ENCODE assay signal across 8 cellular contexts in genomic region chr1:78617615-78618026, GRCh38. TPM values are rescaled to one million over a fixed set of nuclear protein-coding genes. Genes with fewer than 3 reads are reported as not detected.
DNase-seq lines count a peak whose midpoint lies in the region; ATAC-seq, FAIRE-seq and TF ChIP-seq lines count a peak whose summit lies in the region.

No MANE protein-coding gene starts in this region.

- H4K20me1 ChIP-seq in endothelial cell of umbilical vein (replicated peaks; ENCODE audit: control insufficient read depth, extremely low read depth, insufficient read depth, low read length), result no peaks in the 10 kb centered on the region

- no peak overlapping the region for H3K9ac ChIP-seq in endothelial cell of umbilical vein (replicated peaks; ENCODE audit: extremely low read depth, insufficient read depth, low read length)

- peak; percentile 81 for FAIRE-seq in endothelial cell of umbilical vein (lab: Jason Lieb, UNC)

- H3K4me1 ChIP-seq in endothelial cell of umbilical vein (ENCODE audit: control insufficient read depth, extremely low read depth, insufficient read depth, low read length), result peaks cover 18% of the 10 kb centered on the region

- H3K27me3 Mint-ChIP-seq in activated CD4-positive, alpha-beta memory T cell treated with anti-CD3 and anti-CD28 coated beads, Interleukin-2, amount 10 ng/mL, durations not matched to agents 7 days and 5 days, result peaks cover 18% of the 10 kb centered on the region

- no peak overlapping the region for H3K4me2 ChIP-seq in endothelial cell of umbilical vein (ENCODE audit: insufficient read depth, low read length)

- H3K9me3 Mint-ChIP-seq in activated CD4-positive, alpha-beta memory T cell treated with anti-CD3 and anti-CD28 coated beads, Interleukin-2, amount 10 ng/mL, durations not matched to agents 7 days and 5 days, result no peaks in the 10 kb centered on the region

- no peaks in the 10 kb centered on the region for H3K36me3 ChIP-seq in endothelial cell of umbilical vein (ENCODE audit: control insufficient read depth in 2 of 2, extremely low read depth in 1 of 2, insufficient read depth in 2 of 2, low read length in 2 of 2)

- peak overlapping the region; percentile 26 for H2AFZ ChIP-seq in endothelial cell of umbilical vein (ENCODE audit: low read depth, low read length)

- CTCF ChIA-PET in activated CD4-positive, alpha-beta memory T cell treated with anti-CD3 and anti-CD28 coated beads, Interleukin-2, amount 10 ng/mL, durations not matched to agents 7 days and 5 days (lab: Charles Lee), result interaction anchor here (0.6 to 1.7 kb wide), 19 partner anchors 9 to 736 kb away, joined by 3 to 21 read pairs (median 4); partner anchors contain the start of gene IFI44
- CTCF ChIA-PET in endothelial cell of umbilical vein (lab: Charles Lee), result interaction anchor here (0.6 to 2.4 kb wide), 36 partner anchors 9 to 913 kb away, joined by 3 to 107 read pairs (median 6); partner anchors contain the start of gene IFI44

- H3K27me3 ChIP-seq in endothelial cell of umbilical vein (ENCODE audit: control insufficient read depth in 2 of 2, insufficient read depth in 2 of 2, low read length in 2 of 2), result no peaks in the 10 kb centered on the region

- H3K4me3 Mint-ChIP-seq in activated CD4-positive, alpha-beta memory T cell treated with anti-CD3 and anti-CD28 coated beads, Interleukin-2, amount 10 ng/mL, durations not matched to agents 7 days and 5 days, result no peak overlapping the region

- H3K9me3 ChIP-seq in endothelial cell of umbilical vein (replicated peaks; ENCODE audit: control insufficient read depth, insufficient read depth, low read length), result no peaks in the 10 kb centered on the region

- intact Hi-C loops in endothelial cell of umbilical vein (cut with micrococcal nuclease), result loop anchor here (1.0 to 5.0 kb wide), 4 partner anchors 59 to 735 kb away; no protein-coding TSS in a partner anchor

- no peak overlapping the region for H3K4me3 ChIP-seq in endothelial cell of umbilical vein (replicated peaks in 1 of 3; ENCODE audit: insufficient read depth in 1 of 3, low read depth in 1 of 3, low read length in 3 of 3)

- ATAC-seq in GM19397 (IDR thresholded peaks at IDR 0.05; ENCODE audit: unreplicated experiment) (peak; percentile 47), HG03520 (IDR thresholded peaks at IDR 0.05; ENCODE audit: unreplicated experiment) (peak; percentile 48)
- peak; percentile 53 for ATAC-seq in stimulated activated naive CD8-positive, alpha-beta T cell treated with anti-CD3 and anti-CD28 coated beads, Interleukin-15, Interleukin-2, amounts not matched to agents 100 U/mL and 50 U/mL, for 24 hours

- peak; percentile 30 for DNase-seq in CMK (ENCODE audit: low read depth)
- peak; percentile 77 for DNase-seq in NCI-H82 treated with DMSO at 0.1 percent for 48 hours (lab: John Stamatoyannopoulos, UW; ENCODE audit: unreplicated experiment)
- peak; percentile 63 for DNase-seq in activated CD4-positive, alpha-beta memory T cell treated with anti-CD3 and anti-CD28 coated beads, Interleukin-2, amount 10 ng/mL, durations not matched to agents 7 days and 5 days
- peak; percentile 77 for DNase-seq in endothelial cell of umbilical vein (ENCODE audit: low read depth, low spot score)
- DNase-seq in mucosa of gallbladder (ENCODE audit: low spot score), result peak; percentile 77
- DNase-seq in stimulated activated naive CD8-positive, alpha-beta T cell treated with anti-CD3 and anti-CD28 coated beads, Interleukin-15, Interleukin-2, amounts not matched to agents 100 U/mL and 50 U/mL, for 24 hours, result peak; percentile 50

- dilution Hi-C loops in endothelial cell of umbilical vein (cut with MboI; ENCODE audit: extremely low pct_ligation_motif_present, low sequenced_read_pairs), result no loop called here

- peak; percentile 67 to 73 for TF ChIP-seq CTCF in endothelial cell of umbilical vein (IDR thresholded peaks at IDR 0.05; ENCODE audit: extremely low read depth in 1 of 2, insufficient read depth in 1 of 2, low read depth in 1 of 2, low read length in 2 of 2)

- no peak for TF ChIP-seq POLR2A in endothelial cell of umbilical vein (IDR thresholded peaks at IDR 0.05; ENCODE audit: low read depth, low read length)

- BruUV-seq in endothelial cell of umbilical vein (replicated peaks; lab: Mats Ljungman, UMichigan), result no TSS peak

- H3K36me3 Mint-ChIP-seq in activated CD4-positive, alpha-beta memory T cell treated with anti-CD3 and anti-CD28 coated beads, Interleukin-2, amount 10 ng/mL, durations not matched to agents 7 days and 5 days (ENCODE audit: low read depth), result peaks cover 18% of the 10 kb centered on the region

- peak overlapping the region; percentile 6 for H3K27ac Mint-ChIP-seq in activated CD4-positive, alpha-beta memory T cell treated with anti-CD3 and anti-CD28 coated beads, Interleukin-2, amount 10 ng/mL, durations not matched to agents 7 days and 5 days

- POLR2A ChIA-PET in activated CD4-positive, alpha-beta memory T cell treated with anti-CD3 and anti-CD28 coated beads, Interleukin-2, amount 10 ng/mL, durations not matched to agents 7 days and 5 days (lab: Charles Lee), result interaction anchor here (0.9 to 1.6 kb wide), 5 partner anchors 29 to 613 kb away, joined by 3 to 8 read pairs (median 4); partner anchors contain the start of genes DNAJB4 and IFI44
- POLR2A ChIA-PET in endothelial cell of umbilical vein (lab: Charles Lee), result interaction anchor here (0.7 kb wide), 1 partner anchor 48 kb away, joined by 3 read pairs; no protein-coding TSS in a partner anchor

- H3K4me1 Mint-ChIP-seq in activated CD4-positive, alpha-beta memory T cell treated with anti-CD3 and anti-CD28 coated beads, Interleukin-2, amount 10 ng/mL, durations not matched to agents 7 days and 5 days, result peaks cover 35% of the 10 kb centered on the region

- no peak overlapping the region for H3K27ac ChIP-seq in endothelial cell of umbilical vein (ENCODE audit: insufficient read depth, low read depth, low read length)

- H3K9me1 ChIP-seq in endothelial cell of umbilical vein (replicated peaks; ENCODE audit: control insufficient read depth, extremely low read depth, insufficient read depth, low read length), result no peaks in the 10 kb centered on the region

- H3K79me2 ChIP-seq in endothelial cell of umbilical vein (ENCODE audit: control insufficient read depth, insufficient read depth, low read length), result no peaks in the 10 kb centered on the region

TF ChIP-seq in endothelial cell of umbilical vein, 7 proteins besides CTCF, POLR2A, EP300 and RAD21:
- TF ChIP-seq MAX (IDR thresholded peaks at IDR 0.05; ENCODE audit: insufficient read depth, insufficient read length) (peak; percentile 90), POLR2AphosphoS5 (IDR thresholded peaks at IDR 0.05; ENCODE audit: insufficient read depth, low read depth, low read length) (no peak)

RNA-seq across cellular contexts. Expression of gene IFI44L, which starts 2.6 kb away (rescaled TPM):
- total RNA-seq in activated CD4-positive, alpha-beta memory T cell treated with anti-CD3 and anti-CD28 coated beads, Interleukin-2, amount 10 ng/mL, durations not matched to agents 7 days and 5 days, result 100 to 1,000 TPM; 420 to 430 TPM
- total RNA-seq in endothelial cell of umbilical vein (1.5 and 2.8 TPM in 2 replicates), mucosa of gallbladder (4.4 TPM)
- 1.9 and 2.9 TPM in 2 replicates for polyA plus RNA-seq in endothelial cell of umbilical vein
- 1.9 TPM in 2 replicates for polyA plus RNA-seq in endothelial cell of umbilical vein (2011; cell fraction: cytosol; rRNA removed)
- polyA plus RNA-seq in endothelial cell of umbilical vein (2011; cell fraction: nucleus; rRNA removed), result 8.1 TPM in 2 replicates
- 3.5 and 4.2 TPM in 2 replicates for polyA plus RNA-seq in endothelial cell of umbilical vein (2012)
- 6.2 and 7.1 TPM in 2 replicates for polyA minus RNA-seq in endothelial cell of umbilical vein
- 1.0 TPM for polyA minus RNA-seq in endothelial cell of umbilical vein (2011; cell fraction: cytosol; rRNA and poly(A)+ RNA removed)
- polyA minus RNA-seq in endothelial cell of umbilical vein (2011; cell fraction: nucleus; rRNA and poly(A)+ RNA removed), result 9.0 and 14.1 TPM in 2 replicates

RNA-seq across cellular contexts. Expression of gene IFI44, which starts 32.0 kb away (rescaled TPM):
- 100 to 1,000 TPM; 320 to 338 TPM for total RNA-seq in activated CD4-positive, alpha-beta memory T cell treated with anti-CD3 and anti-CD28 coated beads, Interleukin-2, amount 10 ng/mL, durations not matched to agents 7 days and 5 days
- 9.6 and 11.8 TPM in 2 replicates for total RNA-seq in endothelial cell of umbilical vein
- 10.1 and 12.3 TPM in 2 replicates for polyA plus RNA-seq in endothelial cell of umbilical vein
- polyA plus RNA-seq in endothelial cell of umbilical vein (2011; cell fraction: cytosol; rRNA removed), result 14.2 and 16.1 TPM in 2 replicates
- polyA plus RNA-seq in endothelial cell of umbilical vein (2011; cell fraction: nucleus; rRNA removed), result 45.8 and 48.3 TPM in 2 replicates
- polyA plus RNA-seq in endothelial cell of umbilical vein (2012), result 17.1 and 29.7 TPM in 2 replicates
- 20.1 and 21.7 TPM in 2 replicates for polyA minus RNA-seq in endothelial cell of umbilical vein
- polyA minus RNA-seq in endothelial cell of umbilical vein (2011; cell fraction: cytosol; rRNA and poly(A)+ RNA removed), result 0.92 TPM
- 24.0 and 30.1 TPM in 2 replicates for polyA minus RNA-seq in endothelial cell of umbilical vein (2011; cell fraction: nucleus; rRNA and poly(A)+ RNA removed)
- total RNA-seq in mucosa of gallbladder, result 22.7 TPM

Comparison
In these comparisons a context has a peak if more than half of its experiments do, and no peak if none do; other contexts are left out.
1. RNA of gene IFI44L, which starts 2.6 kb away (total RNA-seq): 420 to 430 TPM in activated CD4-positive, alpha-beta memory T cell treated with anti-CD3 and anti-CD28 coated beads, Interleukin-2, amount 10 ng/mL, durations not matched to agents 7 days and 5 days; 4.4 TPM in mucosa of gallbladder (single experiment) and 1.5 to 2.8 TPM in endothelial cell of umbilical vein; every median in the first group is over 10 times any median in the second.
2. RNA of gene IFI44, which starts 32.0 kb away (total RNA-seq): 320 to 338 TPM in activated CD4-positive, alpha-beta memory T cell treated with anti-CD3 and anti-CD28 coated beads, Interleukin-2, amount 10 ng/mL, durations not matched to agents 7 days and 5 days; 22.7 TPM in mucosa of gallbladder (single experiment) and 9.6 to 11.8 TPM in endothelial cell of umbilical vein; every median in the first group is over 10 times any median in the second.
3. Peak in every context shown above with its lines, with median percentiles within 50 percentile points of each other: DNase-seq and ATAC-seq.